In genomic region chr4:87853108-87853507, GRCh38 we compare ENCODE assay signal across 9 cellular contexts. TPM values are rescaled to one million over a fixed set of nuclear protein-coding genes. Genes with fewer than 3 reads are reported as not detected.
DNase-seq lines count a peak whose midpoint lies in the region; ATAC-seq, FAIRE-seq and TF ChIP-seq lines count a peak whose summit lies in the region.
"Had no signal": no experiment of that assay in that cellular context is flagged by ENCODE, and none has a peak within 500 bp of the region (broad histone marks: within the 10 kb centered on the region; RNA-seq: fewer than 3 reads in every experiment).

No MANE protein-coding gene starts in this region.

- peak; percentile 54 for TF ChIP-seq CTCF in AG09319 (IDR thresholded peaks at IDR 0.05; ENCODE audit: low read depth, low read length)
- TF ChIP-seq CTCF in nephron progenitor cell (IDR thresholded peaks at IDR 0.05), result peak; percentile 51

- TF ChIP-seq POLR2A in GM12892 (IDR thresholded peaks at IDR 0.05; ENCODE audit: low read depth, low read length), result no peak

- H3K27me3 Mint-ChIP-seq in nephron progenitor cell (ENCODE audit: low read depth, poor library complexity), result no peaks in the 10 kb centered on the region

- H3K36me3 Mint-ChIP-seq in nephron progenitor cell (ENCODE audit: low read depth), result no peaks in the 10 kb centered on the region

- DNase-seq in AG09319 (ENCODE audit: extremely low read depth, low read depth), result no peak
- no peak for DNase-seq in GM12892 (ENCODE audit: insufficient read length)
- peak; percentile 2 for DNase-seq in NCI-H524 treated with DMSO at 0.1 percent for 48 hours (lab: John Stamatoyannopoulos, UW)
- peak; percentile 50 for DNase-seq in dedifferentiated amniotic fluid mesenchymal stem cell (ENCODE audit: extremely low spot score)
- no peak for DNase-seq in nephron progenitor cell
- no peak for DNase-seq in NCI-H187 treated with DMSO at 0.1 percent for 48 hours (lab: John Stamatoyannopoulos, UW)
- DNase-seq in NK-92 treated with Interleukin-12 subunit alpha and Interleukin-12 subunit beta, amount 100 ng/mL, for 24 hours (lab: John Stamatoyannopoulos, UW), result no peak

- no peak overlapping the region for H3K4me3 Mint-ChIP-seq in nephron progenitor cell

- no peak overlapping the region for H3K27ac Mint-ChIP-seq in nephron progenitor cell

- H3K9me3 Mint-ChIP-seq in nephron progenitor cell, result no peaks in the 10 kb centered on the region

- peak; percentile 14 for FAIRE-seq in GM12892 (lab: Jason Lieb, UNC)

- H3K4me1 Mint-ChIP-seq in nephron progenitor cell, result no peaks in the 10 kb centered on the region

- ATAC-seq in esophagus mucosa, result no peak

RNA-seq across cellular contexts. Expression of gene MEPE, which starts 20.3 kb away (rescaled TPM):
- polyA plus RNA-seq in GM12892 (2012; ENCODE audit: missing spikeins), result not detected
- not detected for total RNA-seq in esophagus mucosa
- total RNA-seq: subcutaneous adipose tissue had no signal

RNA-seq across cellular contexts. Expression of gene IBSP, which starts 53.8 kb away (rescaled TPM):
- polyA plus RNA-seq in GM12892 (2012; ENCODE audit: missing spikeins), result not detected
- not detected for total RNA-seq in esophagus mucosa
- total RNA-seq: subcutaneous adipose tissue had no signal

Comparison
In these comparisons a context has a peak if more than half of its experiments do, and no peak if none do; other contexts are left out.
1. DNase-seq: peak in NCI-H524 treated with DMSO at 0.1 percent for 48 hours (single experiment) and dedifferentiated amniotic fluid mesenchymal stem cell (single experiment); none in AG09319 (single experiment), GM12892 (single experiment), nephron progenitor cell (single experiment), NCI-H187 treated with DMSO at 0.1 percent for 48 hours (single experiment) and NK-92 treated with Interleukin-12 subunit alpha and Interleukin-12 subunit beta, amount 100 ng/mL, for 24 hours (single experiment).